In the genomic region with DNA sequence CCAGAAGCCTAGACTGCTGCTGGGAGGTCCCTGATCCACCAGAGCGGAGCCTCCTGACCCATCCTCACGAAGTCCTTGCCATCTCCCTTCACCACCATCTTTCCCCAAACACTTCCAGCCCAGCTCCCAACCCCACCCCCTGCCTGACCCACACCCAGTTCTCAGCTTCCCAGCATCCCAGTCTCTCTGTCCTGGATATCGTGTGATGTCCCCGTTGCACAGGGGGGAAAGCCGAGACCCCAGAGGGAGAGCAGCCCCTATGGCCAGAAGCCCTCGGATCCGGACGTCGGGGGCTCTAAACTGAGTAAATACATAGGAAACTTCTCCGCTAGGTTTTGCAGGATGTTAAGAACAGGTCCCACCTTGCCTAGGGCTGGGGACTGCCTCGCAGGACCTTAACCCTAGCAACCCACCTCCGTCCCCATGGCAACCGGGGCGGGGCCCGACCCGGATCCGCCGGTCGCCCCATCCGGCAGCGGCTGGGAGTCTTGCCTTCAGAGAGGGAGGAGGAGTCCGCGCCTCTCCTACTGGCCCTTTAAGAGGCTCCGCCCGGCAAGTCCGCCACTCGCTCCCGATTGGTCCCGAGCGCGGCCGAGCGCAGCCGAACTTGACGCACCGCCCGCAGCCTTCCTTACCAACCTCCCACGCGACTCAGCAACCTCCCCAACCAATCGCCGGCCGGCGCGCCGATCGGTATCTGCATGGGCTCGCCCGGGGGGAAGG, we compare ENCODE assay signal across 8 cellular contexts. TPM values are rescaled to one million over a fixed set of nuclear protein-coding genes. Genes with fewer than 3 reads are reported as not detected.
DNase-seq lines count a peak whose midpoint lies in the region; ATAC-seq and TF ChIP-seq lines count a peak whose summit lies in the region.

No MANE protein-coding gene starts in this region.

- peaks cover 41% of the 10 kb centered on the region for H3K4me1 Mint-ChIP-seq in nephron progenitor cell

- TF ChIP-seq CTCF in HCT116 (IDR thresholded peaks at IDR 0.05 in 2 of 3, conservative IDR thresholded peaks at IDR 0.05 in 1 of 3; ENCODE audit: borderline replicate concordance in 1 of 3, insufficient read depth in 1 of 3, low read depth in 2 of 3, low read length in 2 of 3) = no peak
- TF ChIP-seq CTCF in MM.1S (IDR thresholded peaks at IDR 0.05; ENCODE audit: low read length) = no peak
- TF ChIP-seq CTCF in nephron progenitor cell (IDR thresholded peaks at IDR 0.05) = no peak

- H3K9me2 ChIP-seq in HCT116 (ENCODE audit: insufficient read depth) = no peaks in the 10 kb centered on the region
- H3K9me2 ChIP-seq in MM.1S (replicated peaks; ENCODE audit: insufficient read depth, low read length) = no peaks in the 10 kb centered on the region

- H3K36me3 Mint-ChIP-seq in nephron progenitor cell (ENCODE audit: low read depth) = peaks cover 20% of the 10 kb centered on the region

- CTCF ChIA-PET in HCT116 (lab: Charles Lee) = no interaction called here

- H3K27ac ChIP-seq in HCT116 (ENCODE audit: low read depth, low read length) (peak overlapping the region; percentile 67), MM.1S (ENCODE audit: low read length) (no peak overlapping the region)

- peaks cover 39 to 71% of the 10 kb centered on the region in 2 experiments for H3K4me1 ChIP-seq in HCT116 (ENCODE audit: control insufficient read depth in 1 of 2, insufficient read depth in 2 of 2, low read length in 2 of 2)
- H3K4me1 ChIP-seq in MM.1S (ENCODE audit: low read length) = 0 out of 2 replicates have a peak, but pooled peaks cover 4% of the 10 kb centered on the region

- no peaks in the 10 kb centered on the region for H3K9me3 Mint-ChIP-seq in nephron progenitor cell

- peak overlapping the region; percentile 62 for H3K4me3 Mint-ChIP-seq in nephron progenitor cell

- H3K9me3 ChIP-seq in HCT116 (ENCODE audit: control insufficient read depth in 1 of 2, insufficient read depth in 1 of 2, low read depth in 1 of 2, low read length in 2 of 2) (no peaks in the 10 kb centered on the region), MM.1S (replicated peaks; ENCODE audit: insufficient read depth, low read length) (no peaks in the 10 kb centered on the region)

- POLR2A ChIA-PET in HCT116 (lab: Charles Lee) = no interaction called here

- BruUV-seq in HCT116 (replicated peaks; lab: Mats Ljungman, UMichigan) = TSS peak; percentile 37

- H3K36me3 ChIP-seq in HCT116 (ENCODE audit: control insufficient read depth in 1 of 2, insufficient read depth in 2 of 2, low read length in 2 of 2) (peaks cover 3 to 21% of the 10 kb centered on the region in 2 experiments; a peak in 2 of 4 replicates), MM.1S (replicated peaks; ENCODE audit: insufficient read depth, low read length) (no peaks in the 10 kb centered on the region)

- H4K20me1 ChIP-seq in HCT116 (ENCODE audit: insufficient read depth) (no peaks in the 10 kb centered on the region; the same call in 1 of the 2 replicates), MM.1S (ENCODE audit: insufficient read depth, low read length) (no peaks in the 10 kb centered on the region)

- peak overlapping the region; percentile 100 for H3K9ac ChIP-seq in HCT116 (ENCODE audit: low read length)
- peak overlapping the region; percentile 35; the same call in 1 of the 2 replicates for H3K9ac ChIP-seq in MM.1S (ENCODE audit: low read length)

- no peak for TF ChIP-seq POLR2A in HCT116 (IDR thresholded peaks at IDR 0.05; ENCODE audit: borderline replicate concordance, extremely low read depth, insufficient read depth, insufficient read length)

- no peak for TF ChIP-seq RAD21 in HCT116 (IDR thresholded peaks at IDR 0.05; ENCODE audit: low read depth)

- H2AFZ ChIP-seq in HCT116 (ENCODE audit: low read depth, low read length, poor library complexity, severe bottlenecking) (no peak overlapping the region), MM.1S (ENCODE audit: low read length) (peak overlapping the region; percentile 81)

- ATAC-seq in HCT116 = peak; percentile 83
- ATAC-seq in stimulated activated naive CD8-positive, alpha-beta T cell treated with anti-CD3 and anti-CD28 coated beads, Interleukin-15, Interleukin-2, amounts not matched to agents 100 U/mL and 50 U/mL, for 24 hours = peak; percentile 95

- H3K79me2 ChIP-seq in HCT116 (ENCODE audit: insufficient read depth, low read length) = peaks cover 24% of the 10 kb centered on the region; the same call in 1 of the 2 replicates
- H3K79me2 ChIP-seq in MM.1S (ENCODE audit: low read length) = peaks cover 6% of the 10 kb centered on the region

- H3K27me3 Mint-ChIP-seq in nephron progenitor cell (ENCODE audit: low read depth, poor library complexity) = peaks cover 33% of the 10 kb centered on the region

- DNase-seq in ELF-1 (ENCODE audit: low read depth, low spot score) = peak; percentile 100
- DNase-seq in HCT116 (ENCODE audit: low read depth, low spot score) = peak; percentile 99
- DNase-seq in MM.1S = peak; percentile 100
- peak; percentile 96 for DNase-seq in SHP77 treated with DMSO at 0.1 percent for 48 hours (lab: John Stamatoyannopoulos, UW)
- peak; percentile 100 for DNase-seq in activated gamma-delta T cell (lab: John Stamatoyannopoulos, UW)
- peak; percentile 100 for DNase-seq in fibroblast of the conjunctiva (ENCODE audit: low read depth)
- DNase-seq in nephron progenitor cell = peak; percentile 99
- DNase-seq in stimulated activated naive CD8-positive, alpha-beta T cell treated with anti-CD3 and anti-CD28 coated beads, Interleukin-15, Interleukin-2, amounts not matched to agents 100 U/mL and 50 U/mL, for 24 hours = peak; percentile 99

- H3F3A ChIP-seq in MM.1S (ENCODE audit: insufficient read depth, low read length) = 0 out of 2 replicates have a peak, but pooled peaks cover 9% of the 10 kb centered on the region

- peak overlapping the region; percentile 36 to 98 for H3K4me3 ChIP-seq in HCT116 (replicated peaks in 1 of 2; ENCODE audit: low read depth in 1 of 2, low read length in 2 of 2)
- H3K4me3 ChIP-seq in MM.1S (ENCODE audit: low read length) = peak overlapping the region; percentile 59

- H3K4me2 ChIP-seq in HCT116 (ENCODE audit: low read length) = peak overlapping the region; percentile 68
- peak overlapping the region; percentile 83 for H3K4me2 ChIP-seq in MM.1S (ENCODE audit: low read depth, low read length)

- no peak overlapping the region for H3K27ac Mint-ChIP-seq in nephron progenitor cell

- H3K27me3 ChIP-seq in HCT116 (ENCODE audit: insufficient read depth, low read length) = no peaks in the 10 kb centered on the region
- H3K27me3 ChIP-seq in MM.1S (replicated peaks; ENCODE audit: insufficient read depth, low read length) = peaks cover 17% of the 10 kb centered on the region

- RAD21 ChIA-PET in HCT116 (lab: Charles Lee; ENCODE audit: low non-redundant PET in 1 of 2, low total read pairs in 2 of 2, uncharacterized antibody in 2 of 2, unreplicated experiment in 2 of 2) = no interaction called here

- intact Hi-C loops in HCT116 (cut with micrococcal nuclease) = loop anchor here (10.0 kb wide), 1 partner anchor 633 kb away; no protein-coding TSS in a partner anchor

TF ChIP-seq in HCT116, 20 proteins besides CTCF, POLR2A, EP300 and RAD21:
- no peak for TF ChIP-seq EZH2 (IDR thresholded peaks at IDR 0.05)
- TF ChIP-seq SP1 (IDR thresholded peaks at IDR 0.05; ENCODE audit: low read depth) = peak; percentile 94
- no peak for TF ChIP-seq YY1 (IDR thresholded peaks at IDR 0.05; ENCODE audit: extremely low read depth, insufficient replicate concordance, low read depth, low read length)
- peak; percentile 94 for TF ChIP-seq EGR1 (IDR thresholded peaks at IDR 0.05; ENCODE audit: low read depth)
- TF ChIP-seq POLR2AphosphoS5 (IDR thresholded peaks at IDR 0.05; ENCODE audit: low read depth, low read length) = peak; percentile 9; the same call in 1 of the 2 replicates
- TF ChIP-seq FOSL1 (IDR thresholded peaks at IDR 0.05; ENCODE audit: low read depth) = no peak

RNA-seq across cellular contexts. Expression of a gene that starts 0.5 kb away (rescaled TPM):
- 186 TPM for total RNA-seq in HCT116 (2021; ENCODE audit: unreplicated experiment)
- 158 and 174 TPM in 2 replicates for polyA plus RNA-seq in HCT116 (2012)

RNA-seq across cellular contexts. Expression of a gene that starts 13.0 kb away (rescaled TPM):
- total RNA-seq in HCT116 (2021; ENCODE audit: unreplicated experiment) = not detected
- not detected in 2 replicates for polyA plus RNA-seq in HCT116 (2012)

RNA-seq across cellular contexts. Expression of a gene that starts 14.9 kb away (rescaled TPM):
- total RNA-seq in HCT116 (2021; ENCODE audit: unreplicated experiment) = 131 TPM
- polyA plus RNA-seq in HCT116 (2012) = 125 and 134 TPM in 2 replicates

RNA-seq across cellular contexts. Expression of a gene that starts 33.3 kb away (rescaled TPM):
- total RNA-seq in HCT116 (2021; ENCODE audit: unreplicated experiment) = 1.2 TPM
- polyA plus RNA-seq in HCT116 (2012) = 1.1 and 1.9 TPM in 2 replicates

RNA-seq across cellular contexts. Expression of a gene that starts 34.4 kb away (rescaled TPM):
- total RNA-seq in HCT116 (2021; ENCODE audit: unreplicated experiment) = 2.3 TPM
- polyA plus RNA-seq in HCT116 (2012) = 1.6 and 1.8 TPM in 2 replicates
